Comparison of ENCODE assay signal across 8 cellular contexts in the genomic region with DNA sequence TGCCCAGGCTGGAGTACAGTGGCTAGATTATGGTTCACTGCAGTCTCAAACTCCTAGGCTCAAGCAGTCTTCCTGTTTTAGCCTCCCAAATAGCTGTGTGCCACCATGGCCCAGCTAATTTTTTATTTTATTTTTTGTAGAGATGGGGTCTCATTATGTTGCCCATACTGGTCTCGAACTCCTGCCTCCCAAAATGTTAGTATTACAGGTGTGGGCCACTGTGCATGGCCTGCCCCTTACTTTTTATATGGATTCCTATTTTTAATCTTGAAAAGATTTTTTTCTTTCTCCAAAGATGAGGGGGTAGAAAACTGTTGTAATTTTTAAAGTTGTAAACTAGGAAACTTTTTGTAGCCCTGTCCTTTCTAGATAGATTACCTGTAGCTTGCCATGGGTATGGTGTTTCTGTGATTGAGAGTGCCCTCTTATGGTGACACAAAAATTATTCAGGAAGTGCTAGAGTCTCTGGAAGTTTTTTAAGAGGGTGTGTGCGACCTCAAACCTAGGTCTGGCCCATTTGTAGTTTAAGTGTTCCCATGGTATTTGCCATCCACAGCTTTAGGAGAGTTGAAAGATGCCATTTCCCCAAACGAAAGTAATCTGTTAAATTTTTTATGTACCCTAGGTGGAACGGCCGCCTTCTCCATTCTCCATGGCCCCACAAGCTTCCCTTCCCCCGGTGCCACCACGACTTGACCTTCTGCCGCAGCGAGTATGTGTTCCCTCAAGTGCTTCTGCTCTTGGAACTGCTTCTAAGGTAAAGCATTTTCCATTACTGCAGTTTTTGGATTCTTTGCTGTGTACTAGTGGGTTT. TPM values are rescaled to one million over a fixed set of nuclear protein-coding genes. Genes with fewer than 3 reads are reported as not detected.
A peak's percentile ranks its signal among the peaks of the same experiment; 100 is the strongest.
DNase-seq lines count a peak whose midpoint lies in the region; ATAC-seq and TF ChIP-seq lines count a peak whose summit lies in the region.

No MANE protein-coding gene starts in this region.

- peaks cover 47% of the 10 kb centered on the region for H3K36me3 Mint-ChIP-seq in endodermal cell (ENCODE audit: low read depth)
- peaks cover 8 to 64% (median 16%) of the 10 kb centered on the region in 3 donors for H3K36me3 Mint-ChIP-seq in naive thymus-derived CD8-positive, alpha-beta T cell

- WGBS in endodermal cell (ENCODE audit: insufficient coverage in 1 of 2, insufficient read length in 1 of 2), 2 experiments, result 86 to 89% methylated on average over 8 to 9 of the region's 9 CpGs

- no peaks in the 10 kb centered on the region for H3K9me3 Mint-ChIP-seq in endodermal cell
- no peaks in the 10 kb centered on the region for H3K9me3 Mint-ChIP-seq in naive thymus-derived CD8-positive, alpha-beta T cell

- peak overlapping the region; percentile 23 for H3K27ac Mint-ChIP-seq in endodermal cell
- H3K27ac Mint-ChIP-seq in naive thymus-derived CD8-positive, alpha-beta T cell, result peak overlapping the region in 9 of 10 donors; percentile 33 to 86 (median 74)

- intact Hi-C loops in Panc1 (cut with micrococcal nuclease; ENCODE audit: unreplicated experiment), result no loop called here

- no peak overlapping the region for H3K4me3 Mint-ChIP-seq in endodermal cell
- H3K4me3 Mint-ChIP-seq in naive thymus-derived CD8-positive, alpha-beta T cell, result peak overlapping the region in 3 of 10 donors; percentile 1 to 22 (median 9)

- DNase-seq in NCI-H2029 treated with DMSO at 0.1 percent for 48 hours (lab: John Stamatoyannopoulos, UW) (peak; percentile 7), NCI-H2029 (lab: John Stamatoyannopoulos, UW) (no peak), HCEC 1CT (peak; percentile 49), Panc1 (ENCODE audit: low read depth, low spot score) (peak; percentile 33), endodermal cell (no peak), omental fat pad (ENCODE audit: low spot score) (no peak)
- peak in 7 of 10 donors; percentile 4 to 72 (median 41) for DNase-seq in naive thymus-derived CD8-positive, alpha-beta T cell

- ATAC-seq in Panc1 (peak; percentile 92), omental fat pad (ENCODE audit: low FRiP score) (no peak), GM21737 (IDR thresholded peaks at IDR 0.05; ENCODE audit: unreplicated experiment) (no peak)
- peak; percentile 95 to 98 for ATAC-seq in naive thymus-derived CD8-positive, alpha-beta T cell

- H3K27ac ChIP-seq in Panc1 (ENCODE audit: low read length) (no peak overlapping the region), endodermal cell (ENCODE audit: low read depth, low read length) (no peak overlapping the region)

- in situ Hi-C loops in Panc1 (cut with HindIII; ENCODE audit: low pct_unique_long_range_greater_than_20kb, low sequenced_read_pairs), result no loop called here

- H3K36me3 ChIP-seq in Panc1 (ENCODE audit: control insufficient read depth, insufficient read depth, low read length) (peaks cover 22% of the 10 kb centered on the region), endodermal cell (ENCODE audit: control insufficient read depth, insufficient read depth, low read length) (peaks cover 36% of the 10 kb centered on the region)

- H3K4me3 ChIP-seq in Panc1 (ENCODE audit: low read depth in 2 of 2, low read length in 2 of 2), result no peak overlapping the region
- H3K4me3 ChIP-seq in endodermal cell (ENCODE audit: low read length), result no peak overlapping the region

- no peaks in the 10 kb centered on the region for H3K27me3 ChIP-seq in Panc1 (ENCODE audit: control insufficient read depth, insufficient read depth, low read length)
- H3K27me3 ChIP-seq in endodermal cell (ENCODE audit: control insufficient read depth, insufficient read depth, low read length, poor library complexity, severe bottlenecking), result no peaks in the 10 kb centered on the region

- POLR2A ChIA-PET in Panc1 (lab: Charles Lee), result interaction anchor here (0.5 kb wide), 1 partner anchor 87 kb away, joined by 3 read pairs; no protein-coding TSS in a partner anchor
- POLR2A ChIA-PET in naive thymus-derived CD8-positive, alpha-beta T cell (lab: Charles Lee), result interaction anchor here (0.6 to 4.9 kb wide), 7 partner anchors 22 to 833 kb away, joined by 3 to 56 read pairs (median 4); a partner anchor contains a TSS

- H3K9me3 ChIP-seq in Panc1 (ENCODE audit: control insufficient read depth, insufficient read depth, low read depth, low read length) (no peaks in the 10 kb centered on the region), endodermal cell (ENCODE audit: control insufficient read depth, low read length) (no peaks in the 10 kb centered on the region)

- H3K27me3 Mint-ChIP-seq in endodermal cell (ENCODE audit: insufficient read depth), result no peaks in the 10 kb centered on the region
- H3K27me3 Mint-ChIP-seq in naive thymus-derived CD8-positive, alpha-beta T cell, result no peaks in the 10 kb centered on the region

- CTCF ChIA-PET in Panc1 (lab: Charles Lee), result interaction anchor here (0.5 to 1.0 kb wide), 5 partner anchors 13 to 183 kb away, joined by 3 read pairs; a partner anchor contains a TSS

- H3K4me1 Mint-ChIP-seq in endodermal cell, result peaks cover 12% of the 10 kb centered on the region
- H3K4me1 Mint-ChIP-seq in naive thymus-derived CD8-positive, alpha-beta T cell, result peaks cover 23 to 36% (median 29%) of the 10 kb centered on the region in 4 donors

- TF ChIP-seq CTCF in Panc1 (IDR thresholded peaks at IDR 0.05) (peak; percentile 77), endodermal cell (conservative IDR thresholded peaks at IDR 0.05) (peak; percentile 72), omental fat pad (IDR thresholded peaks at IDR 0.05) (no peak)

- H3K4me1 ChIP-seq in Panc1 (ENCODE audit: control insufficient read depth, insufficient read depth, low read length) (no peaks in the 10 kb centered on the region), endodermal cell (ENCODE audit: control insufficient read depth, insufficient read depth, low read length) (no peaks in the 10 kb centered on the region)

- no peak overlapping the region for H3K9ac ChIP-seq in endodermal cell (ENCODE audit: extremely low read depth, low read length, poor library complexity, severe bottlenecking)

- no TSS peak for BruUV-seq in Panc1 (replicated peaks; lab: Mats Ljungman, UMichigan)

RNA-seq across cellular contexts. Expression of a gene that starts 32.4 kb away (rescaled TPM):
- 27.2 TPM for total RNA-seq in Panc1 (2021; ENCODE audit: unreplicated experiment)
- 27.9 TPM for polyA plus RNA-seq in Panc1 (2012; ENCODE audit: insufficient read length)
- total RNA-seq in endodermal cell, result 10 to 100 TPM; 21.9 to 28.3 TPM
- 18.9 TPM for polyA plus RNA-seq in endodermal cell (2013, experiment 1 of 2)
- polyA plus RNA-seq in endodermal cell (2013, experiment 2 of 2), result 19.8 TPM
- under 1 TPM; 0.33 to 0.55 TPM for total RNA-seq in naive thymus-derived CD8-positive, alpha-beta T cell
- polyA plus RNA-seq in naive thymus-derived CD8-positive, alpha-beta T cell, result 1 to 10 TPM in 1 of 3 donors, under 1 TPM in 2; 0.35 to 1.2 (median 0.65) TPM
- 1,000 to 10,000 TPM in 1 of 4 donors, 100 to 1,000 TPM in 3; 613 to 1,211 (median 746) TPM for total RNA-seq in omental fat pad

RNA-seq across cellular contexts. Expression of a gene that starts 49.8 kb away (rescaled TPM):
- total RNA-seq in Panc1 (2021; ENCODE audit: unreplicated experiment), result 69.0 TPM
- polyA plus RNA-seq in Panc1 (2012; ENCODE audit: insufficient read length), result 58.5 TPM
- total RNA-seq in endodermal cell, result 10 to 100 TPM; 51.8 to 76.3 TPM
- polyA plus RNA-seq in endodermal cell (2013, experiment 1 of 2), result 65.6 TPM
- polyA plus RNA-seq in endodermal cell (2013, experiment 2 of 2), result 64.4 TPM
- 10 to 100 TPM; 19.8 to 21.1 TPM for total RNA-seq in naive thymus-derived CD8-positive, alpha-beta T cell
- 10 to 100 TPM; 37.0 to 45.9 (median 39.6) TPM for polyA plus RNA-seq in naive thymus-derived CD8-positive, alpha-beta T cell
- 10 to 100 TPM in 1 of 4 donors, 1 to 10 TPM in 3; 8.9 to 11.1 (median 9.4) TPM for total RNA-seq in omental fat pad

RNA-seq across cellular contexts. Expression of a gene that starts 56.1 kb away (rescaled TPM):
- not detected for total RNA-seq in Panc1 (2021; ENCODE audit: unreplicated experiment)
- polyA plus RNA-seq in Panc1 (2012; ENCODE audit: insufficient read length), result not detected
- total RNA-seq in endodermal cell, result under 1 TPM; 0.62 to 0.66 TPM
- polyA plus RNA-seq in endodermal cell (2013, experiment 1 of 2), result 5.5 TPM
- 4.8 TPM for polyA plus RNA-seq in endodermal cell (2013, experiment 2 of 2)
- total RNA-seq in naive thymus-derived CD8-positive, alpha-beta T cell, result not detected
- polyA plus RNA-seq in naive thymus-derived CD8-positive, alpha-beta T cell, result not detected
- total RNA-seq in omental fat pad, result 10 to 100 TPM; 18.0 to 74.2 (median 35.5) TPM

Comparison
In these comparisons a context has a peak if more than half of its experiments do, and no peak if none do; other contexts are left out.
1. DNase-seq: peak in NCI-H2029 treated with DMSO at 0.1 percent for 48 hours (single experiment), HCEC 1CT (single experiment), Panc1 (single experiment) and naive thymus-derived CD8-positive, alpha-beta T cell (7 of 10); none in NCI-H2029 (single experiment), endodermal cell (single experiment) and omental fat pad (single experiment).
2. ATAC-seq: peak in Panc1 (single experiment) and naive thymus-derived CD8-positive, alpha-beta T cell (2 of 2); none in omental fat pad (single experiment) and GM21737 (single experiment).
3. CTCF ChIP-seq: peak in Panc1 (single experiment) and endodermal cell (single experiment); none in omental fat pad (0 of 3).
4. RNA of a gene that starts 32.4 kb away (total RNA-seq): 613 to 1,211 TPM in omental fat pad; 21.9 to 28.3 TPM in endodermal cell, 27.2 TPM in Panc1 (single experiment) and 0.33 to 0.55 TPM in naive thymus-derived CD8-positive, alpha-beta T cell; every median in the first group is over 10 times any median in the second.
5. RNA of a gene that starts 56.1 kb away (total RNA-seq): 18.0 to 74.2 TPM in omental fat pad; 0.62 to 0.66 TPM in endodermal cell, not detected in Panc1 (single experiment) and not detected in naive thymus-derived CD8-positive, alpha-beta T cell; every median in the first group is over 10 times any median in the second.